Comparison of ENCODE assay signal across 16 cellular contexts in genomic region chr5:126866837-126867236, GRCh38.
DNase-seq lines count a peak whose midpoint lies in the region; ATAC-seq and TF ChIP-seq lines count a peak whose summit lies in the region.
"Had no signal": no experiment of that assay in that cellular context is flagged by ENCODE, and none has a peak within 500 bp of the region (broad histone marks: within the 10 kb centered on the region; RNA-seq: fewer than 3 reads in every experiment).

No MANE protein-coding gene starts in this region.

- no peaks in the 10 kb centered on the region for H3K9me3 ChIP-seq in right atrium auricular region
- H3K9me3 ChIP-seq in thoracic aorta = no peaks in the 10 kb centered on the region
- H3K9me3 ChIP-seq: Caco-2 had no signal

- H3K36me3 ChIP-seq in right atrium auricular region (no peaks in the 10 kb centered on the region), thoracic aorta (no peaks in the 10 kb centered on the region)

- TF ChIP-seq CTCF in right atrium auricular region (IDR thresholded peaks at IDR 0.05) = no peak
- TF ChIP-seq CTCF in brain (conservative IDR thresholded peaks at IDR 0.05) = no peak
- no peak for TF ChIP-seq CTCF in thoracic aorta (IDR thresholded peaks at IDR 0.05)

- H3K4me1 ChIP-seq in right atrium auricular region (peaks cover 0 to 13% of the 10 kb centered on the region in 2 donors), thoracic aorta (ENCODE audit: control insufficient read depth in 1 of 2, low read depth in 2 of 2) (peaks cover 0 to 7% of the 10 kb centered on the region in 2 donors)
- H3K4me1 ChIP-seq: Caco-2 had no signal

- DNase-seq in Right ventricle myocardium superior = no peak
- DNase-seq in right atrium auricular region (ENCODE audit: low spot score) = no peak
- DNase-seq in left cardiac atrium = no peak
- DNase-seq in thoracic aorta (ENCODE audit: low spot score) = no peak
- DNase-seq in NCI-H345 (lab: John Stamatoyannopoulos, UW) = no peak
- no peak for DNase-seq in activated T-cell treated with anti-CD3 and anti-CD28 coated beads for 4 hours
- DNase-seq: Caco-2, DMS153, MM.1S, NCI-H1092 treated with DMSO at 0.1 percent for 48 hours, NCI-H187, PC-3 had no signal

- H3K4me1 Mint-ChIP-seq in brain = peaks cover 40% of the 10 kb centered on the region

- H3K27ac Mint-ChIP-seq in brain = peak overlapping the region in 4 of 5 experiments; percentile 32 to 97 (median 68)

- ATAC-seq in Right ventricle myocardium superior (ENCODE audit: poor library complexity) (peak; percentile 51), left cardiac atrium (peak; percentile 17 to 80), thoracic aorta (ENCODE audit: insufficient number of reproducible peaks, low FRiP score, low read depth) (peak; percentile 37), GM18907 (IDR thresholded peaks at IDR 0.05; ENCODE audit: unreplicated experiment) (no peak)
- ATAC-seq: PC-3 had no signal

- no peak overlapping the region for H3K4me3 ChIP-seq in right atrium auricular region
- H3K4me3 ChIP-seq in thoracic aorta = no peak overlapping the region

- no peaks in the 10 kb centered on the region for H3K36me3 Mint-ChIP-seq in brain

- H3K9me3 Mint-ChIP-seq in brain = peaks cover 0 to 5% (median 0%) of the 10 kb centered on the region in 5 experiments

- H3K4me3 Mint-ChIP-seq in brain = peak overlapping the region in 1 of 5 experiments; percentile 44

- peaks cover 4% of the 10 kb centered on the region for H3K27me3 Mint-ChIP-seq in brain

- H3K27ac ChIP-seq in right atrium auricular region (no peak overlapping the region), thoracic aorta (no peak overlapping the region)
- H3K27ac ChIP-seq: C4-2B, KMS-11 had no signal

- intact Hi-C loops in Right ventricle myocardium superior (cut with DNase I) (no loop called here), left cardiac atrium (cut with DNase I) (no loop called here)

- H3K27me3 ChIP-seq in right atrium auricular region = no peaks in the 10 kb centered on the region
- no peaks in the 10 kb centered on the region for H3K27me3 ChIP-seq in thoracic aorta (replicated peaks; ENCODE audit: insufficient read depth)
